1 cellular context compared by ENCODE assay signal in genomic region chr6:19715166-19715558, GRCh38.
TF ChIP-seq lines count a peak whose summit lies in the region.

No MANE protein-coding gene starts in this region.

TF ChIP-seq in H1, 55 proteins besides CTCF, POLR2A, EP300 and RAD21 (continued from another document):
- TF ChIP-seq, protein P1, sequence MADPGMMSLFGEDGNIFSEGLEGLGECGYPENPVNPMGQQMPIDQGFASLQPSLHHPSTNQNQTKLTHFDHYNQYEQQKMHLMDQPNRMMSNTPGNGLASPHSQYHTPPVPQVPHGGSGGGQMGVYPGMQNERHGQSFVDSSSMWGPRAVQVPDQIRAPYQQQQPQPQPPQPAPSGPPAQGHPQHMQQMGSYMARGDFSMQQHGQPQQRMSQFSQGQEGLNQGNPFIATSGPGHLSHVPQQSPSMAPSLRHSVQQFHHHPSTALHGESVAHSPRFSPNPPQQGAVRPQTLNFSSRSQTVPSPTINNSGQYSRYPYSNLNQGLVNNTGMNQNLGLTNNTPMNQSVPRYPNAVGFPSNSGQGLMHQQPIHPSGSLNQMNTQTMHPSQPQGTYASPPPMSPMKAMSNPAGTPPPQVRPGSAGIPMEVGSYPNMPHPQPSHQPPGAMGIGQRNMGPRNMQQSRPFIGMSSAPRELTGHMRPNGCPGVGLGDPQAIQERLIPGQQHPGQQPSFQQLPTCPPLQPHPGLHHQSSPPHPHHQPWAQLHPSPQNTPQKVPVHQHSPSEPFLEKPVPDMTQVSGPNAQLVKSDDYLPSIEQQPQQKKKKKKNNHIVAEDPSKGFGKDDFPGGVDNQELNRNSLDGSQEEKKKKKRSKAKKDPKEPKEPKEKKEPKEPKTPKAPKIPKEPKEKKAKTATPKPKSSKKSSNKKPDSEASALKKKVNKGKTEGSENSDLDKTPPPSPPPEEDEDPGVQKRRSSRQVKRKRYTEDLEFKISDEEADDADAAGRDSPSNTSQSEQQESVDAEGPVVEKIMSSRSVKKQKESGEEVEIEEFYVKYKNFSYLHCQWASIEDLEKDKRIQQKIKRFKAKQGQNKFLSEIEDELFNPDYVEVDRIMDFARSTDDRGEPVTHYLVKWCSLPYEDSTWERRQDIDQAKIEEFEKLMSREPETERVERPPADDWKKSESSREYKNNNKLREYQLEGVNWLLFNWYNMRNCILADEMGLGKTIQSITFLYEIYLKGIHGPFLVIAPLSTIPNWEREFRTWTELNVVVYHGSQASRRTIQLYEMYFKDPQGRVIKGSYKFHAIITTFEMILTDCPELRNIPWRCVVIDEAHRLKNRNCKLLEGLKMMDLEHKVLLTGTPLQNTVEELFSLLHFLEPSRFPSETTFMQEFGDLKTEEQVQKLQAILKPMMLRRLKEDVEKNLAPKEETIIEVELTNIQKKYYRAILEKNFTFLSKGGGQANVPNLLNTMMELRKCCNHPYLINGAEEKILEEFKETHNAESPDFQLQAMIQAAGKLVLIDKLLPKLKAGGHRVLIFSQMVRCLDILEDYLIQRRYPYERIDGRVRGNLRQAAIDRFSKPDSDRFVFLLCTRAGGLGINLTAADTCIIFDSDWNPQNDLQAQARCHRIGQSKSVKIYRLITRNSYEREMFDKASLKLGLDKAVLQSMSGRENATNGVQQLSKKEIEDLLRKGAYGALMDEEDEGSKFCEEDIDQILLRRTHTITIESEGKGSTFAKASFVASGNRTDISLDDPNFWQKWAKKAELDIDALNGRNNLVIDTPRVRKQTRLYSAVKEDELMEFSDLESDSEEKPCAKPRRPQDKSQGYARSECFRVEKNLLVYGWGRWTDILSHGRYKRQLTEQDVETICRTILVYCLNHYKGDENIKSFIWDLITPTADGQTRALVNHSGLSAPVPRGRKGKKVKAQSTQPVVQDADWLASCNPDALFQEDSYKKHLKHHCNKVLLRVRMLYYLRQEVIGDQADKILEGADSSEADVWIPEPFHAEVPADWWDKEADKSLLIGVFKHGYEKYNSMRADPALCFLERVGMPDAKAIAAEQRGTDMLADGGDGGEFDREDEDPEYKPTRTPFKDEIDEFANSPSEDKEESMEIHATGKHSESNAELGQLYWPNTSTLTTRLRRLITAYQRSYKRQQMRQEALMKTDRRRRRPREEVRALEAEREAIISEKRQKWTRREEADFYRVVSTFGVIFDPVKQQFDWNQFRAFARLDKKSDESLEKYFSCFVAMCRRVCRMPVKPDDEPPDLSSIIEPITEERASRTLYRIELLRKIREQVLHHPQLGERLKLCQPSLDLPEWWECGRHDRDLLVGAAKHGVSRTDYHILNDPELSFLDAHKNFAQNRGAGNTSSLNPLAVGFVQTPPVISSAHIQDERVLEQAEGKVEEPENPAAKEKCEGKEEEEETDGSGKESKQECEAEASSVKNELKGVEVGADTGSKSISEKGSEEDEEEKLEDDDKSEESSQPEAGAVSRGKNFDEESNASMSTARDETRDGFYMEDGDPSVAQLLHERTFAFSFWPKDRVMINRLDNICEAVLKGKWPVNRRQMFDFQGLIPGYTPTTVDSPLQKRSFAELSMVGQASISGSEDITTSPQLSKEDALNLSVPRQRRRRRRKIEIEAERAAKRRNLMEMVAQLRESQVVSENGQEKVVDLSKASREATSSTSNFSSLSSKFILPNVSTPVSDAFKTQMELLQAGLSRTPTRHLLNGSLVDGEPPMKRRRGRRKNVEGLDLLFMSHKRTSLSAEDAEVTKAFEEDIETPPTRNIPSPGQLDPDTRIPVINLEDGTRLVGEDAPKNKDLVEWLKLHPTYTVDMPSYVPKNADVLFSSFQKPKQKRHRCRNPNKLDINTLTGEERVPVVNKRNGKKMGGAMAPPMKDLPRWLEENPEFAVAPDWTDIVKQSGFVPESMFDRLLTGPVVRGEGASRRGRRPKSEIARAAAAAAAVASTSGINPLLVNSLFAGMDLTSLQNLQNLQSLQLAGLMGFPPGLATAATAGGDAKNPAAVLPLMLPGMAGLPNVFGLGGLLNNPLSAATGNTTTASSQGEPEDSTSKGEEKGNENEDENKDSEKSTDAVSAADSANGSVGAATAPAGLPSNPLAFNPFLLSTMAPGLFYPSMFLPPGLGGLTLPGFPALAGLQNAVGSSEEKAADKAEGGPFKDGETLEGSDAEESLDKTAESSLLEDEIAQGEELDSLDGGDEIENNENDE (IDR thresholded peaks at IDR 0.05; ENCODE audit: insufficient replicate concordance, low read length) = no peak
- TF ChIP-seq NRF1 (IDR thresholded peaks at IDR 0.05; ENCODE audit: low read depth, low read length) (no peak), FOSL1 (IDR thresholded peaks at IDR 0.05; ENCODE audit: insufficient read depth, low read depth, low read length) (no peak), EGR1 (IDR thresholded peaks at IDR 0.05; ENCODE audit: borderline replicate concordance, low read depth, low read length) (no peak), SUZ12 (IDR thresholded peaks at IDR 0.05; ENCODE audit: low read length) (no peak), RBBP5 (IDR thresholded peaks at IDR 0.05; ENCODE audit: borderline replicate concordance, low read depth, low read length) (no peak), BRCA1 (IDR thresholded peaks at IDR 0.05; ENCODE audit: low read depth, low read length) (no peak), JUN (IDR thresholded peaks at IDR 0.05; ENCODE audit: low read depth, low read length) (no peak), PHF8 (conservative IDR thresholded peaks at IDR 0.05; ENCODE audit: low read depth, low read length) (no peak)
